In genomic region chr15:43370975-43371974, GRCh38 we compare ENCODE assay signal across 1 cellular context.
TF ChIP-seq lines count a peak whose summit lies in the region.

Gene TUBGCP4, plus strand, starts transcription at chr15:43371101. Its CDS starts 254 bp downstream, at chr15:43371355.
Gene ZSCAN29, minus strand, starts transcription at chr15:43371043. Its CDS starts 1,130 bp downstream, at chr15:43369913.

TF ChIP-seq in HEK293, 187 proteins besides CTCF, POLR2A, EP300 and RAD21 (continued from another document and continues in another):
- TF ChIP-seq ZSCAN18 (tag by site-specific recombination; IDR thresholded peaks at IDR 0.05) = no peak
- no peak for TF ChIP-seq ZNF791 (tag by site-specific recombination; IDR thresholded peaks at IDR 0.05)
- no peak for TF ChIP-seq ZNF521 (tag by site-specific recombination; IDR thresholded peaks at IDR 0.05)
- TF ChIP-seq KLF7 (tag by site-specific recombination; IDR thresholded peaks at IDR 0.05; ENCODE audit: borderline replicate concordance) = no peak
- TF ChIP-seq ZNF2 (tag by site-specific recombination; IDR thresholded peaks at IDR 0.05) = no peak; the same call in 1 of the 2 replicates
- TF ChIP-seq GLI2 (tag by site-specific recombination; IDR thresholded peaks at IDR 0.05; ENCODE audit: borderline replicate concordance, low read depth) = no peak
- no peak for TF ChIP-seq PBX3 (CRISPR knock-in tag; IDR thresholded peaks at IDR 0.05)
- TF ChIP-seq ZNF391 (tag by site-specific recombination; IDR thresholded peaks at IDR 0.05; ENCODE audit: borderline replicate concordance, low read depth) = peak; percentile 44; the same call in 1 of the 2 replicates
- peak; percentile 3; the same call in 1 of the 2 replicates for TF ChIP-seq GLIS1 (tag by site-specific recombination; IDR thresholded peaks at IDR 0.05)
- 0 out of 2 replicates have a peak, but pooled peaks have one; percentile 37 for TF ChIP-seq SP7 (tag by site-specific recombination; IDR thresholded peaks at IDR 0.05)
- no peak for TF ChIP-seq ZNF677 (tag by site-specific recombination; IDR thresholded peaks at IDR 0.05)
- TF ChIP-seq ZNF280D (tag by site-specific recombination; IDR thresholded peaks at IDR 0.05) = no peak
- TF ChIP-seq SCRT1 (tag by site-specific recombination; IDR thresholded peaks at IDR 0.05; ENCODE audit: borderline replicate concordance) = peak; percentile 57; the same call in 1 of the 2 replicates
- TF ChIP-seq ZBTB20 (tag by site-specific recombination; IDR thresholded peaks at IDR 0.05) = peak; percentile 75
- TF ChIP-seq ZNF335 (tag by site-specific recombination; conservative IDR thresholded peaks at IDR 0.05) = peak; percentile 91
- TF ChIP-seq ZNF148 (tag by site-specific recombination; IDR thresholded peaks at IDR 0.05; ENCODE audit: borderline replicate concordance) = no peak
- TF ChIP-seq ZSCAN5A (tag by site-specific recombination; IDR thresholded peaks at IDR 0.05) = 0 out of 2 replicates have a peak, but pooled peaks have one; percentile 49
- no peak for TF ChIP-seq IKZF3 (tag by site-specific recombination; IDR thresholded peaks at IDR 0.05)
- TF ChIP-seq SP2 (tag by site-specific recombination; IDR thresholded peaks at IDR 0.05) = peak; percentile 33; the same call in 1 of the 2 replicates
- no peak for TF ChIP-seq ZNF274 (IDR thresholded peaks at IDR 0.05; ENCODE audit: low read length)
- TF ChIP-seq ZNF274 (tag by site-specific recombination; IDR thresholded peaks at IDR 0.05; ENCODE audit: borderline replicate concordance) = no peak
- no peak for TF ChIP-seq ZNF266 (tag by site-specific recombination; IDR thresholded peaks at IDR 0.05; ENCODE audit: low read depth)
- TF ChIP-seq ZFP69B (tag by site-specific recombination; IDR thresholded peaks at IDR 0.05) = peak; percentile 95
- peak; percentile 41 for TF ChIP-seq ZBTB17 (tag by site-specific recombination; IDR thresholded peaks at IDR 0.05)
- TF ChIP-seq ZNF488 (tag by site-specific recombination; IDR thresholded peaks at IDR 0.05) = no peak
- TF ChIP-seq ZNF692 (tag by site-specific recombination; IDR thresholded peaks at IDR 0.05) = peak; percentile 96
- no peak for TF ChIP-seq ZNF292 (tag by site-specific recombination; IDR thresholded peaks at IDR 0.05; ENCODE audit: borderline replicate concordance, low read depth)
- no peak for TF ChIP-seq ZNF530 (tag by site-specific recombination; IDR thresholded peaks at IDR 0.05; ENCODE audit: low read depth)
- TF ChIP-seq ZNF580 (tag by site-specific recombination; IDR thresholded peaks at IDR 0.05) = no peak
- TF ChIP-seq ZNF658 (tag by site-specific recombination; IDR thresholded peaks at IDR 0.05) = no peak
- TF ChIP-seq KLF16 (tag by site-specific recombination; IDR thresholded peaks at IDR 0.05) = 0 out of 2 replicates have a peak, but pooled peaks have one; percentile 23
- peak; percentile 61 for TF ChIP-seq ZBTB10 (tag by site-specific recombination; IDR thresholded peaks at IDR 0.05)
- TF ChIP-seq ZNF555 (tag by site-specific recombination; conservative IDR thresholded peaks at IDR 0.05) = no peak
- no peak for TF ChIP-seq ZNF610 (tag by site-specific recombination; IDR thresholded peaks at IDR 0.05; ENCODE audit: borderline replicate concordance)
- peak; percentile 94 for TF ChIP-seq ZXDB (tag by site-specific recombination; IDR thresholded peaks at IDR 0.05)
- TF ChIP-seq PRDM10 (tag by site-specific recombination; IDR thresholded peaks at IDR 0.05) = peak; percentile 58
- no peak for TF ChIP-seq ZNF174 (tag by site-specific recombination; IDR thresholded peaks at IDR 0.05)
- TF ChIP-seq ZNF202 (tag by site-specific recombination; IDR thresholded peaks at IDR 0.05; ENCODE audit: borderline replicate concordance) = no peak
